In genomic region chrX:73728518-73729023, GRCh38 we compare ENCODE assay signal across 1 cellular context.
TF ChIP-seq lines count a peak whose summit lies in the region.

No MANE protein-coding gene starts in this region.

TF ChIP-seq in WTC11, 78 proteins besides CTCF, POLR2A, EP300 and RAD21 (continued from another document):
- TF ChIP-seq GRHL2 (CRISPR knock-in tag; IDR thresholded peaks at IDR 0.05; ENCODE audit: insufficient replicate concordance, severe bottlenecking) = no peak
- TF ChIP-seq RORB (CRISPR knock-in tag; IDR thresholded peaks at IDR 0.05) = no peak
- no peak for TF ChIP-seq USF2 (CRISPR knock-in tag; IDR thresholded peaks at IDR 0.05)
- no peak for TF ChIP-seq TEAD4 (CRISPR knock-in tag; IDR thresholded peaks at IDR 0.05)
